ENCODE assay signal across 3 cellular contexts in genomic region chr1:4928186-4928585, GRCh38.
TF ChIP-seq lines count a peak whose summit lies in the region.

No MANE protein-coding gene starts in this region.

TF ChIP-seq in HepG2, 621 proteins besides CTCF, POLR2A, EP300 and RAD21:
- peak; percentile 76 for TF ChIP-seq CEBPB (IDR thresholded peaks at IDR 0.05; ENCODE audit: borderline replicate concordance, low read depth, low read length)
- TF ChIP-seq THAP9 (CRISPR knock-in tag; IDR thresholded peaks at IDR 0.05; ENCODE audit: borderline replicate concordance), result no peak
- TF ChIP-seq PAWR (CRISPR knock-in tag; IDR thresholded peaks at IDR 0.05; ENCODE audit: borderline replicate concordance), result no peak
- no peak for TF ChIP-seq ZNF33A (CRISPR knock-in tag; IDR thresholded peaks at IDR 0.05; ENCODE audit: borderline replicate concordance)

TF ChIP-seq in IMR-90, 13 proteins besides CTCF, POLR2A, EP300 and RAD21:
- no peak for TF ChIP-seq MAZ (IDR thresholded peaks at IDR 0.05; ENCODE audit: borderline replicate concordance, low read depth, low read length)
- TF ChIP-seq CEBPB (IDR thresholded peaks at IDR 0.05; ENCODE audit: low read depth, low read length), result peak; percentile 68
- no peak for TF ChIP-seq MAFK (IDR thresholded peaks at IDR 0.05; ENCODE audit: low read depth, low read length)

TF ChIP-seq in K562, 482 proteins besides CTCF, POLR2A, EP300 and RAD21:
- TF ChIP-seq CEBPG (CRISPR knock-in tag; IDR thresholded peaks at IDR 0.05) (no peak), CEBPG (tag; conservative IDR thresholded peaks at IDR 0.05 in 1 of 2, IDR thresholded peaks at IDR 0.05 in 1 of 2) (peak in 1 of 2 experiments; percentile 30; a peak in 1 of 4 replicates), CEBPB (tag; IDR thresholded peaks at IDR 0.05) (peak; percentile 61), KDM4B (IDR thresholded peaks at IDR 0.05; ENCODE audit: borderline replicate concordance in 2 of 2, low read depth in 1 of 2) (no peak)
TF ChIP-seq in K562: peak in this region for 2.
